In the genomic region with DNA sequence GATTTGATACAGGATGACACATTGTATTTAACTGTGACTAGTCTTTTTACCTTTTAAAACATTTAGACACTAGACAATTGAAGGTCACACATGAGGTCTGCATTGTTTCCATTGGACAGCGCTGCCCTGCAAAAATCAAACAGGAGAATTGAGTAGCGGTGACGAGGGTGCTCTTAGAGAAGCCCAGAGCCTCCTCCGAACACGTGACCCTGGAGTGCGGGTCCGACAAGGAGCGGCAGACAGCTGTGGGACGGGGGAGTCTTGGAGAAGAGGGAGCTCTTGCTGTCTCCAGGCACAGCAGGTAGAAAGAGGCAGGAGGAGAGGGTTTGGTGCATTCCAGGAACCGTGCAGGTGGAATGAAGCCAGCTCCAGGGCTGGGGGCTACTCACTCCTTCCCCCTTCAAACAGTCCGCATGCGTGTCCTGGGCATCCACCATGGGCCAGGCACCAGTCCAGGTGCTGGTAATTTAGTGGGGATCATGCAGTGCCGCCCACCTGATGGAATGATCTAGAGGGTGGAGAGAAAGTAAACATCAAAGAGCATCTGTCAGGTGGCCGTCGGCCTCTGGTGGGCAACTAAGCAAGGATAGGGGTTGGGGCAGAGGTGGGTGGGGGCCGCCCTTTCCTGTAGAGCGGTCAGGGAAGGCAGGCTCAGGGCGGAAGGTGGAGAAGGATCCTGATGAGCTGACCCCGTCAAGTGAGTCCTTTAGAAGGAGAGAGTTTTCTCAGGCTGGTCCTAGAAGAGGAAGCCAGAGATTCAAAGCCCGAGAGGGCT, we compare ENCODE assay signal across 18 cellular contexts.
"Had no signal": no experiment of that assay in that cellular context is flagged by ENCODE, and none has a peak within 500 bp of the region (broad histone marks: within the 10 kb centered on the region; RNA-seq: fewer than 3 reads in every experiment).

No MANE protein-coding gene starts in this region.

- H3K36me3 Mint-ChIP-seq: brain; naive thymus-derived CD8-positive, alpha-beta T cell had no signal

- H3K9me3 ChIP-seq: prostate gland, thyroid gland had no signal

- H3K27me3 Mint-ChIP-seq: dendritic cell treated with granulocyte-macrophage colony-stimulating factor and Interleukin-4, amounts not matched to agents 40 ng/mL and 50 ng/mL, for 4 days had no signal

- H3K4me3 ChIP-seq: left lung, prostate gland, thyroid gland had no signal

- H3K27ac Mint-ChIP-seq: activated naive CD4-positive, alpha-beta T cell treated with anti-CD3 and anti-CD28 coated beads for 36 hours; brain; dendritic cell treated with granulocyte-macrophage colony-stimulating factor and Interleukin-4, amounts not matched to agents 40 ng/mL and 50 ng/mL, for 4 days had no signal

- H3K4me1 ChIP-seq: left lung, prostate gland, thyroid gland had no signal

- H3K27me3 ChIP-seq: thyroid gland had no signal

- H3K4me1 Mint-ChIP-seq: brain; naive thymus-derived CD8-positive, alpha-beta T cell had no signal

- H3K4me3 Mint-ChIP-seq: activated naive CD4-positive, alpha-beta T cell treated with anti-CD3 and anti-CD28 coated beads for 36 hours; activated T-cell treated with anti-CD3 and anti-CD28 coated beads, Interleukin-2, amount 50 U/mL, for 4 hours; brain; dendritic cell treated with granulocyte-macrophage colony-stimulating factor and Interleukin-4, amounts not matched to agents 40 ng/mL and 50 ng/mL, for 4 days; naive thymus-derived CD8-positive, alpha-beta T cell had no signal

- DNase-seq: activated CD4-positive, CD25-positive, alpha-beta regulatory T cell treated with anti-CD3 and anti-CD28 coated beads, Interleukin-2, amount 50 U/mL, for 72 hours; activated CD8-positive, alpha-beta memory T cell treated with anti-CD3 and anti-CD28 coated beads, Interleukin-2, amount 50 U/mL, for 48 hours; activated naive CD4-positive, alpha-beta T cell treated with anti-CD3 and anti-CD28 coated beads for 36 hours; activated T-cell treated with anti-CD3 and anti-CD28 coated beads, Interleukin-2, amount 50 U/mL, for 4 hours; anterior cingulate cortex; effector CD4-positive, alpha-beta T cell; erythroblast; foreskin fibroblast; left lung; naive thymus-derived CD8-positive, alpha-beta T cell; stimulated activated CD4-positive, alpha-beta T cell treated with anti-CD3 and anti-CD28 coated beads, Interleukin-4, amount 100 ng/mL, for 1 hour; stimulated activated naive CD8-positive, alpha-beta T cell treated with anti-CD3 and anti-CD28 coated beads, Interleukin-15, Interleukin-2, amounts not matched to agents 100 U/mL and 50 U/mL, for 24 hours; T-helper 1 cell; thyroid gland; WERI-Rb-1 had no signal

- H3K9me3 Mint-ChIP-seq: dendritic cell treated with granulocyte-macrophage colony-stimulating factor and Interleukin-4, amounts not matched to agents 40 ng/mL and 50 ng/mL, for 4 days had no signal

- H3K36me3 ChIP-seq: left lung, prostate gland, thyroid gland, WERI-Rb-1 had no signal

- H3K27ac ChIP-seq: left lung, prostate gland, thyroid gland, WERI-Rb-1 had no signal
